ENCODE assay signal across 24 cellular contexts in genomic region chr11:17314904-17315426, GRCh38. TPM values are rescaled to one million over a fixed set of nuclear protein-coding genes. Genes with fewer than 3 reads are reported as not detected.
DNase-seq lines count a peak whose midpoint lies in the region; ATAC-seq and TF ChIP-seq lines count a peak whose summit lies in the region.
"Had no signal": no experiment of that assay in that cellular context is flagged by ENCODE, and none has a peak within 500 bp of the region (broad histone marks: within the 10 kb centered on the region; RNA-seq: fewer than 3 reads in every experiment).

No MANE protein-coding gene starts in this region.

- TF ChIP-seq POLR2A in erythroblast (IDR thresholded peaks at IDR 0.05; ENCODE audit: low read length) = no peak
- TF ChIP-seq POLR2A in prostate gland (IDR thresholded peaks at IDR 0.05) = no peak

- H3K27me3 ChIP-seq in GM23248 (replicated peaks; ENCODE audit: insufficient read depth) (no peaks in the 10 kb centered on the region), prostate gland (replicated peaks; ENCODE audit: insufficient read depth) (no peaks in the 10 kb centered on the region)
- H3K27me3 ChIP-seq: BLaER1 treated with 17β-estradiol and CSF1 and Interleukin-3, amounts not matched to agents 10 nM and 100 nM; brain microvascular endothelial cell; pancreas had no signal

- peaks cover 14% of the 10 kb centered on the region; the same call in 1 of the 2 replicates for H3K36me3 ChIP-seq in GM23248 (ENCODE audit: low read depth)
- H3K36me3 ChIP-seq in prostate gland = no peaks in the 10 kb centered on the region

- WGBS in GM23248 (ENCODE audit: low coverage in 1 of 2, low lambda C conversion rate in 2 of 2, missing lambda C conversion rate in 2 of 2), 2 experiments = 94 to 100% methylated on average over 1 of the region's 1 CpG
- 70% methylated on average over 1 of the region's 1 CpG for WGBS in prostate gland

- DNase-seq in GM23248 (no peak), NCI-H69 (lab: John Stamatoyannopoulos, UW) (peak; percentile 4), epithelial cell of prostate (ENCODE audit: low read depth, low spot score) (no peak), erythroblast (lab: John Stamatoyannopoulos, UW) (no peak), prostate gland (ENCODE audit: low spot score) (no peak)
- no peak for DNase-seq in stimulated activated effector memory CD8-positive, alpha-beta T cell treated with anti-CD3 and anti-CD28 coated beads, Interleukin-12 subunit alpha, Interleukin-12 subunit beta, amount 100 ng/mL, for 72 hours (ENCODE audit: low spot score in 2 of 2)
- DNase-seq: activated CD4-positive, alpha-beta T cell treated with anti-CD3 and anti-CD28 coated beads, Interleukin-2, amount 10 ng/mL, durations not matched to agents 24 days and 14 days; activated naive CD4-positive, alpha-beta T cell treated with Interleukin-2 at 50 U/mL for 16 hours; activated T-cell treated with anti-CD3 and anti-CD28 coated beads, Interleukin-2, amount 50 U/mL, for 72 hours; amygdala; DMS53; immature natural killer cell; left colon; NCI-H1436 treated with DMSO at 0.1 percent for 48 hours; NCI-H2081 treated with DMSO at 0.1 percent for 48 hours; NCI-H774; nephron progenitor cell; pancreas; small intestine had no signal

- peak; percentile 57 for ATAC-seq in stimulated activated effector memory CD8-positive, alpha-beta T cell treated with anti-CD3 and anti-CD28 coated beads, Interleukin-12 subunit alpha, Interleukin-12 subunit beta, amount 100 ng/mL, for 72 hours
- no peak for ATAC-seq in GM19455 (IDR thresholded peaks at IDR 0.05; ENCODE audit: unreplicated experiment)
- ATAC-seq: HCT116, left colon had no signal

- H3K4me3 ChIP-seq in GM23248 (no peak overlapping the region), prostate gland (no peak overlapping the region)
- H3K4me3 ChIP-seq: BLaER1 treated with 17β-estradiol and CSF1 and Interleukin-3, amounts not matched to agents 10 nM and 100 nM; pancreas had no signal

- no peaks in the 10 kb centered on the region for H3K4me1 Mint-ChIP-seq in stimulated activated effector memory CD8-positive, alpha-beta T cell treated with anti-CD3 and anti-CD28 coated beads, Interleukin-12 subunit alpha, Interleukin-12 subunit beta, amount 100 ng/mL, for 72 hours
- H3K4me1 Mint-ChIP-seq: activated CD4-positive, alpha-beta T cell treated with anti-CD3 and anti-CD28 coated beads, Interleukin-2, amount 10 ng/mL, durations not matched to agents 24 days and 14 days; immature natural killer cell; nephron progenitor cell had no signal

- no peaks in the 10 kb centered on the region for H3K9me3 Mint-ChIP-seq in stimulated activated effector memory CD8-positive, alpha-beta T cell treated with anti-CD3 and anti-CD28 coated beads, Interleukin-12 subunit alpha, Interleukin-12 subunit beta, amount 100 ng/mL, for 72 hours
- H3K9me3 Mint-ChIP-seq: activated CD4-positive, alpha-beta T cell treated with anti-CD3 and anti-CD28 coated beads, Interleukin-2, amount 10 ng/mL, durations not matched to agents 24 days and 14 days; immature natural killer cell; nephron progenitor cell; stimulated activated naive CD8-positive, alpha-beta T cell treated with anti-CD3 and anti-CD28 coated beads, Interleukin-15, Interleukin-2, amounts not matched to agents 100 ng/mL and 50 ng/mL, for 24 hours had no signal

- no peaks in the 10 kb centered on the region for H4K20me1 ChIP-seq in GM23248 (ENCODE audit: insufficient read depth)
- H4K20me1 ChIP-seq: BLaER1 treated with 17β-estradiol and CSF1 and Interleukin-3, amounts not matched to agents 10 nM and 100 nM had no signal

- H3K9ac ChIP-seq in GM23248 = no peak overlapping the region
- H3K9ac ChIP-seq: BLaER1 treated with 17β-estradiol and CSF1 and Interleukin-3, amounts not matched to agents 10 nM and 100 nM had no signal

- peak overlapping the region; percentile 77 for H2AFZ ChIP-seq in GM23248

- intact Hi-C loops in prostate gland (cut with DNase I) = no loop called here

- H3K27ac Mint-ChIP-seq in stimulated activated effector memory CD8-positive, alpha-beta T cell treated with anti-CD3 and anti-CD28 coated beads, Interleukin-12 subunit alpha, Interleukin-12 subunit beta, amount 100 ng/mL, for 72 hours = no peak overlapping the region
- H3K27ac Mint-ChIP-seq: activated CD4-positive, alpha-beta T cell treated with anti-CD3 and anti-CD28 coated beads, Interleukin-2, amount 10 ng/mL, durations not matched to agents 24 days and 14 days; activated T-cell treated with anti-CD3 and anti-CD28 coated beads, Interleukin-2, amount 50 U/mL, for 72 hours; immature natural killer cell; nephron progenitor cell; stimulated activated naive CD8-positive, alpha-beta T cell treated with anti-CD3 and anti-CD28 coated beads, Interleukin-15, Interleukin-2, amounts not matched to agents 100 ng/mL and 50 ng/mL, for 24 hours had no signal

- peaks cover 27% of the 10 kb centered on the region for H3F3A ChIP-seq in GM23248 (ENCODE audit: insufficient read depth)

- no peaks in the 10 kb centered on the region for H3K9me2 ChIP-seq in GM23248 (ENCODE audit: insufficient read depth)

- TF ChIP-seq CTCF in prostate gland (IDR thresholded peaks at IDR 0.05) = no peak

- peaks cover 18% of the 10 kb centered on the region for H3K4me1 ChIP-seq in GM23248 (ENCODE audit: insufficient read depth)
- no peaks in the 10 kb centered on the region for H3K4me1 ChIP-seq in prostate gland (replicated peaks)
- H3K4me1 ChIP-seq: pancreas had no signal

- peak overlapping the region; percentile 74 for H3K27ac ChIP-seq in GM23248
- peak overlapping the region; percentile 80 for H3K27ac ChIP-seq in epithelial cell of prostate
- H3K27ac ChIP-seq in prostate gland = no peak overlapping the region
- H3K27ac ChIP-seq: BLaER1 treated with 17β-estradiol and CSF1 and Interleukin-3, amounts not matched to agents 10 nM and 100 nM; pancreas had no signal

- H3K4me3 Mint-ChIP-seq in stimulated activated effector memory CD8-positive, alpha-beta T cell treated with anti-CD3 and anti-CD28 coated beads, Interleukin-12 subunit alpha, Interleukin-12 subunit beta, amount 100 ng/mL, for 72 hours = no peak overlapping the region
- H3K4me3 Mint-ChIP-seq: activated CD4-positive, alpha-beta T cell treated with anti-CD3 and anti-CD28 coated beads, Interleukin-2, amount 10 ng/mL, durations not matched to agents 24 days and 14 days; activated T-cell treated with anti-CD3 and anti-CD28 coated beads, Interleukin-2, amount 50 U/mL, for 72 hours; immature natural killer cell; nephron progenitor cell; stimulated activated naive CD8-positive, alpha-beta T cell treated with anti-CD3 and anti-CD28 coated beads, Interleukin-15, Interleukin-2, amounts not matched to agents 100 ng/mL and 50 ng/mL, for 24 hours had no signal

- no peaks in the 10 kb centered on the region for H3K9me3 ChIP-seq in GM23248 (ENCODE audit: low read depth)
- H3K9me3 ChIP-seq in prostate gland = no peaks in the 10 kb centered on the region
- H3K9me3 ChIP-seq: pancreas had no signal

- no peaks in the 10 kb centered on the region for H3K79me2 ChIP-seq in GM23248 (ENCODE audit: insufficient read depth)

- in situ Hi-C loops in GM23248 (cut with MboI) = no loop called here

- peaks cover 46% of the 10 kb centered on the region for H3K36me3 Mint-ChIP-seq in stimulated activated effector memory CD8-positive, alpha-beta T cell treated with anti-CD3 and anti-CD28 coated beads, Interleukin-12 subunit alpha, Interleukin-12 subunit beta, amount 100 ng/mL, for 72 hours

- H3K4me2 ChIP-seq in GM23248 (ENCODE audit: unreplicated experiment) = peak overlapping the region; percentile 84
- H3K4me2 ChIP-seq: BLaER1 treated with 17β-estradiol and CSF1 and Interleukin-3, amounts not matched to agents 10 nM and 100 nM had no signal

RNA-seq across cellular contexts. Expression of gene NCR3LG1, which starts 36.6 kb away (rescaled TPM):
- 1.3 and 5.1 TPM in 2 replicates for total RNA-seq in GM23248 (2014; rRNA removed; shearing (Covaris generic))
- 0.83 and 1.0 TPM in 2 replicates for polyA plus RNA-seq in GM23248 (2016; fragmentation: Nextera tagmentation; extraction: Ambion mirVana)
- total RNA-seq in prostate gland = 1 to 10 TPM in 1 of 2 donors, under 1 TPM in 1; 0.41 to 5.9 TPM

RNA-seq across cellular contexts. Expression of gene NUCB2, which starts 38.4 kb away (rescaled TPM):
- total RNA-seq in GM23248 (2014; rRNA removed; shearing (Covaris generic)) = 71.5 and 95.0 TPM in 2 replicates
- polyA plus RNA-seq in GM23248 (2016; fragmentation: Nextera tagmentation; extraction: Ambion mirVana) = 232 and 246 TPM in 2 replicates
- total RNA-seq in prostate gland = 100 to 1,000 TPM in 1 of 2 donors, 10 to 100 TPM in 1; 39.2 to 110 TPM

Comparison
In these comparisons a context has a peak if more than half of its experiments do, and no peak if none do; other contexts are left out.
1. H3K27ac ChIP-seq: peak in GM23248 (single experiment) and epithelial cell of prostate (single experiment); none in prostate gland (0 of 2).